In genomic region chr12:54587315-54587821, GRCh38 we compare ENCODE assay signal across 12 cellular contexts. TPM values are rescaled to one million over a fixed set of nuclear protein-coding genes. Genes with fewer than 3 reads are reported as not detected.
DNase-seq lines count a peak whose midpoint lies in the region; ATAC-seq and TF ChIP-seq lines count a peak whose summit lies in the region.
"Had no signal": no experiment of that assay in that cellular context is flagged by ENCODE, and none has a peak within 500 bp of the region (broad histone marks: within the 10 kb centered on the region; RNA-seq: fewer than 3 reads in every experiment).

No MANE protein-coding gene starts in this region.

- H3K9me3 ChIP-seq in NT2/D1 (ENCODE audit: insufficient read depth, low read length) (no peaks in the 10 kb centered on the region), heart left ventricle (no peaks in the 10 kb centered on the region)

- peaks cover 77% of the 10 kb centered on the region for H3K4me1 Mint-ChIP-seq in nephron progenitor cell
- H3K4me1 Mint-ChIP-seq in immature natural killer cell: peaks cover 0 to 6% of the 10 kb centered on the region in 2 donors

- H3K36me3 Mint-ChIP-seq in nephron progenitor cell (ENCODE audit: low read depth) (no peaks in the 10 kb centered on the region), immature natural killer cell (peaks cover 0 to 4% (median 0%) of the 10 kb centered on the region in 3 donors)
- H3K36me3 Mint-ChIP-seq: stimulated activated naive B cell treated with anti-CD40 and anti-IgM and Interleukin-4, amounts not matched to agents 10 μg/mL and 1 μg/mL and 100 μg/mL, for 72 hours had no signal

- no peak for TF ChIP-seq POLR2A in heart left ventricle (IDR thresholded peaks at IDR 0.05)

- H3K4me3 ChIP-seq in NT2/D1 (ENCODE audit: insufficient read length, low read depth): peak overlapping the region; percentile 69
- peak overlapping the region; percentile 45 to 77 (median 60) for H3K4me3 ChIP-seq in heart left ventricle

- intact Hi-C loops in heart left ventricle (cut with DNase I): no loop called here

- no peaks in the 10 kb centered on the region for H3K9me3 Mint-ChIP-seq in nephron progenitor cell
- H3K9me3 Mint-ChIP-seq in immature natural killer cell: no peaks in the 10 kb centered on the region
- H3K9me3 Mint-ChIP-seq: stimulated activated naive B cell treated with anti-CD40 and anti-IgM and Interleukin-4, amounts not matched to agents 10 μg/mL and 1 μg/mL and 100 μg/mL, for 72 hours had no signal

- H3K27me3 ChIP-seq in NT2/D1 (ENCODE audit: insufficient read depth, insufficient read length): peaks cover 18% of the 10 kb centered on the region
- peaks cover 0 to 41% (median 15%) of the 10 kb centered on the region in 9 donors for H3K27me3 ChIP-seq in heart left ventricle

- TF ChIP-seq CTCF in heart left ventricle (IDR thresholded peaks at IDR 0.05) (no peak), nephron progenitor cell (IDR thresholded peaks at IDR 0.05) (no peak)

- H3K36me3 ChIP-seq in NT2/D1 (ENCODE audit: insufficient read depth, insufficient read length, low read length) (no peaks in the 10 kb centered on the region), heart left ventricle (no peaks in the 10 kb centered on the region)

- ATAC-seq in heart left ventricle (peak; percentile 83 to 92 (median 89)), HG02571 (IDR thresholded peaks at IDR 0.05; ENCODE audit: unreplicated experiment) (no peak), HG03342 (IDR thresholded peaks at IDR 0.05; ENCODE audit: unreplicated experiment) (no peak)

- H3K27me3 Mint-ChIP-seq in nephron progenitor cell (ENCODE audit: low read depth, poor library complexity) (peaks cover 62% of the 10 kb centered on the region), immature natural killer cell (ENCODE audit: low read depth in 3 of 3) (peaks cover 14 to 26% (median 25%) of the 10 kb centered on the region in 3 donors)

- DNase-seq in 8988T (peak; percentile 54), NT2/D1 (ENCODE audit: low read depth, low spot score) (no peak), heart left ventricle (peak in 4 of 5 donors; percentile 36 to 77 (median 62)), nephron progenitor cell (no peak), immature natural killer cell (no peak), iPS-NIHi11 (ENCODE audit: low spot score) (no peak)
- DNase-seq: cortex of kidney; stimulated activated naive B cell treated with anti-CD40 and anti-IgM and Interleukin-4, amounts not matched to agents 10 μg/mL and 1 μg/mL and 100 μg/mL, for 72 hours had no signal

- H3K9ac ChIP-seq in NT2/D1 (ENCODE audit: insufficient read length, low read depth): peak overlapping the region; percentile 76

- 14 to 44% (median 27%) methylated on average over 5 of the region's 5 CpGs for WGBS in heart left ventricle, 4 donors

- H3K27ac Mint-ChIP-seq in nephron progenitor cell (no peak overlapping the region), immature natural killer cell (no peak overlapping the region)
- H3K27ac Mint-ChIP-seq: stimulated activated naive B cell treated with anti-CD40 and anti-IgM and Interleukin-4, amounts not matched to agents 10 μg/mL and 1 μg/mL and 100 μg/mL, for 72 hours had no signal

- peak overlapping the region in 5 of 12 donors; percentile 18 to 77 (median 53) for H3K27ac ChIP-seq in heart left ventricle
- H3K27ac ChIP-seq: skin epidermis had no signal

- H3K4me3 Mint-ChIP-seq in nephron progenitor cell: peak overlapping the region; percentile 75
- H3K4me3 Mint-ChIP-seq in immature natural killer cell: no peak overlapping the region

- H3K4me1 ChIP-seq in NT2/D1 (ENCODE audit: insufficient read depth, insufficient read length) (peaks cover 26% of the 10 kb centered on the region), heart left ventricle (peaks cover 0 to 39% (median 12%) of the 10 kb centered on the region in 12 donors)

RNA-seq across cellular contexts. Expression of gene PPP1R1A, which starts 1.1 kb away (rescaled TPM):
- 100 to 1,000 TPM in 2 of 9 donors, 10 to 100 TPM in 7; 46.7 to 162 (median 60.9) TPM for total RNA-seq in heart left ventricle
- polyA plus RNA-seq in heart left ventricle (100 to 1,000 TPM in 1 of 2 donors, 10 to 100 TPM in 1; 25.5 to 181 TPM), immature natural killer cell (not detected)
- total RNA-seq: MCF 10A had no signal

RNA-seq across cellular contexts. Expression of gene PDE1B, which starts 38.0 kb away (rescaled TPM):
- 1 to 10 TPM; 1.4 to 8.8 (median 3.5) TPM for total RNA-seq in heart left ventricle
- polyA plus RNA-seq in heart left ventricle (1 to 10 TPM; 2.3 to 5.2 TPM), immature natural killer cell (under 1 TPM in 2 of 3 donors, not detected in 1; 0.18 to 0.56 TPM)
- total RNA-seq: MCF 10A had no signal

RNA-seq across cellular contexts. Expression of gene LACRT, which starts 47.3 kb away (rescaled TPM):
- total RNA-seq in heart left ventricle: not detected
- polyA plus RNA-seq in heart left ventricle (not detected), immature natural killer cell (not detected)
- total RNA-seq: MCF 10A had no signal

Comparison
In these comparisons a context has a peak if more than half of its experiments do, and no peak if none do; other contexts are left out.
1. DNase-seq: peak in 8988T (single experiment) and heart left ventricle (4 of 5); none in NT2/D1 (single experiment), nephron progenitor cell (single experiment), immature natural killer cell (0 of 3) and iPS-NIHi11 (single experiment).
2. ATAC-seq: peak in heart left ventricle (4 of 4); none in HG02571 (single experiment) and HG03342 (single experiment).
3. RNA of gene PPP1R1A, which starts 1.1 kb away (polyA plus RNA-seq): 25.5 to 181 TPM in heart left ventricle; not detected in immature natural killer cell; every median in the first group is over 10 times any median in the second.